ENCODE assay signal across 9 cellular contexts in the genomic region with DNA sequence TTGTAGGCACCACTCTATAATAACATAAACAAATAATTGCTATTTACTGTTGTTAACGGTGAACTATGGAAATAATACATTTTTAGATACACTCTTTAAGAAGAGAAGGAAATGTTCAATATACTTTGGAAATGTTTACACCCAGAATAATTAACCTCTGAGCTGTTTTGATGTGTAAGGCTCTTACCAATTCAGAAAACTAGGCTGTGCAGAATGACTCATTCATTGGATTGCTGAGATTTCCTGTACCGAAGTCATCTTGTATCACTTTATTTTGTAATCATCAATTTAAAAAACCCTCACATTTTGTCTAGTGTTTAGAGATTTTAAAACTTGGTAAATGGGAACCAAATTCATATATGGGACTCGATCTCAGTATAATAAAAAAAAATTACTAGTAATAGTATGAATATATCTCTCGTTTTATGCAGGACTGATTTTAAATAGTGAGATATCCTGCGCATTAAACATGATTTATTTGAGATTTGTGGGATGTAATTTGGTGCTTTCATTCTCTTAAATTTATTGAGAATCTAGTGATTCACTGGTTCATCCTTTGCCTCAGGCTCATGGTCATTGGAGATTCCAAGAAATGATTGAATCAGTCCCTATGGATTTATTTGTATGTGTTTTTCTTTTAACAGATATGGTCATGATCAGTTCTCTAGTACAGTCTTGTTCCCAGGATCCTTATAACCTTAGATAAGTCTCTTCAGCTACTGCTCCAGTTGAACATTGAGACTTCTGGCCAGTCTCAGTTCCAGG. TPM values are rescaled to one million over a fixed set of nuclear protein-coding genes. Genes with fewer than 3 reads are reported as not detected.
A peak's percentile ranks its signal among the peaks of the same experiment; 100 is the strongest.
DNase-seq lines count a peak whose midpoint lies in the region; ATAC-seq and TF ChIP-seq lines count a peak whose summit lies in the region.
"Had no signal": no experiment of that assay in that cellular context is flagged by ENCODE, and none has a peak within 500 bp of the region (broad histone marks: within the 10 kb centered on the region; RNA-seq: fewer than 3 reads in every experiment).

No MANE protein-coding gene starts in this region.

- no peak overlapping the region for H3K9ac ChIP-seq in BLaER1

- ATAC-seq in GM18505 (IDR thresholded peaks at IDR 0.05; ENCODE audit: unreplicated experiment) (no peak), GM21367 (IDR thresholded peaks at IDR 0.05; ENCODE audit: unreplicated experiment) (no peak)
- ATAC-seq in activated T-cell treated with anti-CD3 and anti-CD28 coated beads, Interleukin-2, amount 50 U/mL, for 72 hours (replicated peaks in 1 of 2) = no peak

- no peak overlapping the region for H3K4me3 Mint-ChIP-seq in activated T-cell treated with anti-CD3 and anti-CD28 coated beads, Interleukin-2, amount 50 U/mL, for 72 hours

- peaks cover 16% of the 10 kb centered on the region for H3K4me1 Mint-ChIP-seq in activated T-cell treated with anti-CD3 and anti-CD28 coated beads, Interleukin-2, amount 50 U/mL, for 72 hours (ENCODE audit: low read depth)

- H3K27me3 ChIP-seq in BLaER1 = no peaks in the 10 kb centered on the region; the same call in 1 of the 2 replicates
- peaks cover 0 to 33% (median 0%) of the 10 kb centered on the region in 4 donors for H3K27me3 ChIP-seq in esophagus squamous epithelium
- H3K27me3 ChIP-seq in sigmoid colon = no peaks in the 10 kb centered on the region

- H3K36me3 ChIP-seq in BLaER1 (peaks cover 54% of the 10 kb centered on the region), esophagus squamous epithelium (no peaks in the 10 kb centered on the region), sigmoid colon (peaks cover 0 to 12% (median 4%) of the 10 kb centered on the region in 4 donors)

- WGBS in esophagus squamous epithelium, 2 donors = 51 to 55% methylated on average over 5 of the region's 5 CpGs
- WGBS in sigmoid colon, 2 donors = 66 to 79% methylated on average over 5 of the region's 5 CpGs

- H4K20me1 ChIP-seq in BLaER1 = peaks cover 46% of the 10 kb centered on the region

- no peak overlapping the region for H3K27ac Mint-ChIP-seq in activated T-cell treated with anti-CD3 and anti-CD28 coated beads, Interleukin-2, amount 50 U/mL, for 72 hours

- peaks cover 2 to 4% of the 10 kb centered on the region in 2 donors for H3K9me3 Mint-ChIP-seq in activated T-cell treated with anti-CD3 and anti-CD28 coated beads, Interleukin-2, amount 50 U/mL, for 72 hours

- H3K27ac ChIP-seq in BLaER1 = no peak overlapping the region
- peak overlapping the region in 3 of 4 donors; percentile 46 to 97 (median 91) for H3K27ac ChIP-seq in esophagus squamous epithelium
- peak overlapping the region; percentile 94 to 100 (median 98) for H3K27ac ChIP-seq in sigmoid colon

- intact Hi-C loops in esophagus squamous epithelium (cut with DNase I) = no loop called here
- intact Hi-C loops in sigmoid colon (cut with DNase I) = no loop called here

- H3K27me3 Mint-ChIP-seq in activated T-cell treated with anti-CD3 and anti-CD28 coated beads, Interleukin-2, amount 50 U/mL, for 72 hours (ENCODE audit: low read depth) = peaks cover 38% of the 10 kb centered on the region

- H3K4me1 ChIP-seq in BLaER1 (peaks cover 22% of the 10 kb centered on the region), esophagus squamous epithelium (peaks cover 0 to 52% (median 7%) of the 10 kb centered on the region in 3 donors), sigmoid colon (peaks cover 0 to 66% (median 48%) of the 10 kb centered on the region in 4 donors)

- H3K4me2 ChIP-seq in BLaER1 = peak overlapping the region; percentile 98; the same call in 1 of the 2 replicates

- peaks cover 5 to 15% of the 10 kb centered on the region in 2 donors for H3K36me3 Mint-ChIP-seq in activated T-cell treated with anti-CD3 and anti-CD28 coated beads, Interleukin-2, amount 50 U/mL, for 72 hours (ENCODE audit: insufficient read depth in 2 of 2)

- TF ChIP-seq POLR2A in esophagus squamous epithelium (IDR thresholded peaks at IDR 0.05) (no peak), sigmoid colon (IDR thresholded peaks at IDR 0.05) (no peak), GM18505 (IDR thresholded peaks at IDR 0.05; ENCODE audit: borderline replicate concordance, extremely low read depth, insufficient read depth, insufficient read length) (no peak)

- no peak overlapping the region for H3K4me3 ChIP-seq in BLaER1
- H3K4me3 ChIP-seq in esophagus squamous epithelium = no peak overlapping the region
- peak overlapping the region in 2 of 4 donors; percentile 88 to 93 for H3K4me3 ChIP-seq in sigmoid colon

- DNase-seq in RKO (ENCODE audit: low spot score) (peak; percentile 94), esophagus squamous epithelium (lab: John Stamatoyannopoulos, UW) (no peak), sigmoid colon (no peak), NCI-H526 treated with DMSO at 0.1 percent for 48 hours (lab: John Stamatoyannopoulos, UW) (no peak)
- DNase-seq in activated T-cell treated with anti-CD3 and anti-CD28 coated beads, Interleukin-2, amount 50 U/mL, for 72 hours = no peak
- DNase-seq: MV-4-11 had no signal

- TF ChIP-seq CTCF in esophagus squamous epithelium (IDR thresholded peaks at IDR 0.05) (no peak), sigmoid colon (IDR thresholded peaks at IDR 0.05) (no peak)

- H3K9me3 ChIP-seq in BLaER1 = peaks cover 28% of the 10 kb centered on the region
- peaks cover 0 to 12% (median 0%) of the 10 kb centered on the region in 3 donors for H3K9me3 ChIP-seq in esophagus squamous epithelium
- peaks cover 0 to 6% (median 0%) of the 10 kb centered on the region in 4 donors for H3K9me3 ChIP-seq in sigmoid colon

- TF ChIP-seq EP300 in sigmoid colon (IDR thresholded peaks at IDR 0.05) = no peak

RNA-seq across cellular contexts. Expression of gene SAMD4A, which starts 3.9 kb away (rescaled TPM):
- total RNA-seq in esophagus squamous epithelium (10 to 100 TPM in 1 of 4 donors, 1 to 10 TPM in 3; 2.9 to 19.5 (median 3.9) TPM), sigmoid colon (100 to 1,000 TPM in 2 of 4 donors, 10 to 100 TPM in 2; 79.8 to 135 (median 105) TPM)
- 1 to 10 TPM; 4.2 to 7.8 (median 5.9) TPM for polyA plus RNA-seq in sigmoid colon
- 10 to 100 TPM in 1 of 2 donors, 1 to 10 TPM in 1; 8.2 to 10.1 TPM for total RNA-seq in activated T-cell treated with anti-CD3 and anti-CD28 coated beads, Interleukin-2, amount 50 U/mL, for 72 hours
